8 cellular contexts compared by ENCODE assay signal in the genomic region with DNA sequence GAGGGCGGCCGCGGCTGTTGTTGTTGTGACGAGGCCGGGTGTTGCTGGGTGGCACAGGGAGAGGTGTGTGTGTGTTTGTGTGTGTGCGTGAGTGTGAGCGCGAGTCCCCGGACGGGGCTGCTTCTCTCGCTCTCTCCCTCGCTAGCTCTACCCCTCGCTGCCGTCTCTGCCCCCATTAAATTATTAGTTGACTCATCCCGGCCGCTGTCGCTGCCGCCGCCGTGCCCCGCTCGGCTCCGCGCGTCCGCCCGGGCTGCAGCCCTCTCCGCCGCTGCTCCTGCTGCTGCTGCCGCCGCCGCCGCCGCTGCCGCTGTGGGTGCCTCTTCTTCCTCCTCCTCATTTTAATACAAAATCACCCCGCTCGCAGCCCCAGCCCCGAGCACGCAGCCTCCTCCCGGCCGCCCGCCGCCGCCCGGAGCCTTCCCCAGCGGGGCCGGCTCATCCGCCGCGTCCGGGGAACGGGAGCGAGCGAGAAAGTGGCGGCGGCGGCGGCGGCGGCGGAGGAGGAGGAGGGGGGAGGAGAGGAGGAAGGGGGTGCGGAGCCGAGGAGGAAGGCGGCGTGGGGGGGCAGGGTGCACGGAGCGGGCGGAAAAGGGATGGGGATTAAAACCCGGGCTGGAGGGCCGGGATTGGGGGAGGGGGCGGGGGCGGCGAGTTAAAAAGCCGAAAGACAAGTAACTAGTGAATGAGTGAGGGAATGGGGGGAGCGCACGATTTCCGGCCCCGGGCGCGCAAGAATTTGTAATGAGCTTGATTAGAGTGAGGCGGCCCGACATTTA. TPM values are rescaled to one million over a fixed set of nuclear protein-coding genes. Genes with fewer than 3 reads are reported as not detected.
DNase-seq lines count a peak whose midpoint lies in the region; ATAC-seq and TF ChIP-seq lines count a peak whose summit lies in the region.

A gene (minus strand): TSS at position 478 of the 779 bp plus-strand sequence. CDS start 4,372 bp downstream, outside the sequence.

- H3K4me1 ChIP-seq in OCI-LY7 (ENCODE audit: insufficient read depth, low read length, poor library complexity, severe bottlenecking), result peaks cover 12% of the 10 kb centered on the region

- no peaks in the 10 kb centered on the region for H4K20me1 ChIP-seq in OCI-LY7 (ENCODE audit: insufficient read depth, low read length)

- H3K27ac ChIP-seq in OCI-LY7 (ENCODE audit: low read depth, low read length, poor library complexity, severe bottlenecking) (no peak within 1 kb of the TSS), substantia nigra (ENCODE audit: low read depth, low read length, poor library complexity, severe bottlenecking) (peak within 1 kb of the TSS; percentile 84)

- intact Hi-C loops in OCI-LY7 (cut with micrococcal nuclease; ENCODE audit: unreplicated experiment), result loop anchor here (5.0 kb wide), 1 partner anchor 77 kb away; no protein-coding TSS in a partner anchor

- ATAC-seq in GM18907 (IDR thresholded peaks at IDR 0.05; ENCODE audit: unreplicated experiment) (peak; percentile 62), HG03342 (IDR thresholded peaks at IDR 0.05; ENCODE audit: unreplicated experiment) (peak; percentile 56)

- H3K9me2 ChIP-seq in OCI-LY7 (ENCODE audit: insufficient read depth, low read length), result no peaks in the 10 kb centered on the region

- H3K79me2 ChIP-seq in OCI-LY7 (ENCODE audit: insufficient read depth, low read depth, low read length), result no peaks in the 10 kb centered on the region

- H3K4me2 ChIP-seq in OCI-LY7 (ENCODE audit: low read length), result peak within 1 kb of the TSS; percentile 99

- peak within 1 kb of the TSS; percentile 61 for H2AFZ ChIP-seq in OCI-LY7 (ENCODE audit: low read length)

- no peaks in the 10 kb centered on the region for H3K9me3 ChIP-seq in OCI-LY7 (ENCODE audit: low read length)

- peak within 1 kb of the TSS; percentile 81 for H3K4me3 ChIP-seq in OCI-LY7 (ENCODE audit: low read depth, low read length, poor library complexity, severe bottlenecking)

- DNase-seq in 8988T (peak; percentile 22), OCI-LY7 (ENCODE audit: low spot score) (peak; percentile 62), activated T-helper 1 cell treated with Interleukin-2 at 50 U/mL for 16 hours (ENCODE audit: low read depth) (peak; percentile 47), fibroblast of gingiva (ENCODE audit: low read depth) (peak; percentile 66), myocyte (ENCODE audit: low read depth) (peak; percentile 59), substantia nigra (lab: John Stamatoyannopoulos, UW) (peak in 47 of 49 donors; percentile 16 to 86 (median 69))

- POLR2A ChIA-PET in OCI-LY7 (lab: Charles Lee), result no interaction called here

- CTCF ChIA-PET in OCI-LY7 (lab: Charles Lee; ENCODE audit: unreplicated experiment), result no interaction called here

- no TSS peak for BruUV-seq in OCI-LY7 (replicated peaks; lab: Mats Ljungman, UMichigan)

- H3K36me3 ChIP-seq in OCI-LY7 (ENCODE audit: insufficient read depth, low read length), result no peaks in the 10 kb centered on the region

- TF ChIP-seq CTCF in OCI-LY7 (conservative IDR thresholded peaks at IDR 0.05; ENCODE audit: low read length), result no peak

RNA-seq across cellular contexts. Expression of the gene that starts here (rescaled TPM):
- total RNA-seq in OCI-LY7 (2014; rRNA removed; shearing (Covaris generic)), result 5.6 and 8.7 TPM in 2 replicates
- total RNA-seq in OCI-LY7 (2022) (2.5 and 2.7 TPM in 2 replicates), myocyte (6.7 and 15.0 TPM in 2 replicates)
- 4.6 TPM for polyA plus RNA-seq in myocyte (2012)
